29 cellular contexts compared by ENCODE assay signal in genomic region chr18:29034113-29034856, GRCh38.
DNase-seq lines count a peak whose midpoint lies in the region; ATAC-seq and TF ChIP-seq lines count a peak whose summit lies in the region.
"Had no signal": no experiment of that assay in that cellular context is flagged by ENCODE, and none has a peak within 500 bp of the region (broad histone marks: within the 10 kb centered on the region; RNA-seq: fewer than 3 reads in every experiment).

No MANE protein-coding gene starts in this region.

- in situ Hi-C loops in KBM-7 (cut with MboI; ENCODE audit: low pct_unique_long_range_greater_than_20kb, low sequenced_read_pairs) = no loop called here

- ATAC-seq in GM18868 (IDR thresholded peaks at IDR 0.05; ENCODE audit: unreplicated experiment) (no peak), GM18870 (IDR thresholded peaks at IDR 0.05; ENCODE audit: unreplicated experiment) (no peak)
- ATAC-seq: body of pancreas; HCT116; right lobe of liver; stimulated activated naive CD8-positive, alpha-beta T cell treated with anti-CD3 and anti-CD28 coated beads, Interleukin-15, amount 100 ng/mL, for 72 hours; T-cell had no signal

- H3K4me3 ChIP-seq in AG10803 (ENCODE audit: low read length) (no peak overlapping the region), cardiac fibroblast (replicated peaks in 1 of 2; ENCODE audit: low read depth in 2 of 2, low read length in 2 of 2) (no peak overlapping the region), fibroblast of villous mesenchyme (ENCODE audit: low read depth, low read length) (no peak overlapping the region)
- H3K4me3 ChIP-seq: body of pancreas, right lobe of liver, SJSA1, thoracic aorta, vagina had no signal

- DNase-seq in AG10803 (ENCODE audit: low read depth) (peak; percentile 20), NCI-H226 (peak; percentile 44), cardiac fibroblast (ENCODE audit: low read depth in 2 of 2) (peak; percentile 10 to 38), fibroblast of villous mesenchyme (ENCODE audit: low read depth) (peak; percentile 13), SHP77 treated with DMSO at 0.1 percent for 48 hours (lab: John Stamatoyannopoulos, UW) (no peak), KBM-7 (no peak)
- DNase-seq: activated CD4-positive, alpha-beta memory T cell treated with anti-CD3 and anti-CD28 coated beads, Interleukin-2, amount 10 ng/mL, durations not matched to agents 7 days and 5 days; activated CD4-positive, CD25-positive, alpha-beta regulatory T cell treated with anti-CD3 and anti-CD28 coated beads, Interleukin-2, amount 50 U/mL, for 72 hours; activated CD8-positive, alpha-beta memory T cell treated with anti-CD3 and anti-CD28 coated beads, Interleukin-2, amount 50 U/mL, for 4 hours; activated naive CD4-positive, alpha-beta T cell treated with Interleukin-2 at 50 U/mL for 16 hours; body of pancreas; CD4-positive, alpha-beta T cell; head of caudate nucleus; midbrain; naive B cell; NCI-H1048; NCI-H1694 treated with DMSO at 0.1 percent for 48 hours; NCI-H82; right lobe of liver; stimulated activated CD4-positive, alpha-beta T cell treated with anti-CD3 and anti-CD28 coated beads, Interleukin-12 subunit alpha, Interleukin-12 subunit beta, amount 100 ng/mL, for 4 hours; stimulated activated CD4-positive, alpha-beta T cell treated with anti-CD3 and anti-CD28 coated beads, Interleukin-2, amount 100 ng/mL, for 48 hours; stimulated activated naive CD8-positive, alpha-beta T cell treated with anti-CD3 and anti-CD28 coated beads, Interleukin-15, amount 100 ng/mL, for 72 hours; T-cell had no signal

- TF ChIP-seq CTCF in AG10803 (conservative IDR thresholded peaks at IDR 0.05; ENCODE audit: low read length) (no peak), cardiac fibroblast (IDR thresholded peaks at IDR 0.05; ENCODE audit: low read depth, low read length) (no peak), fibroblast of villous mesenchyme (IDR thresholded peaks at IDR 0.05; ENCODE audit: insufficient read depth, low read depth, low read length) (no peak)

Comparison
In these comparisons a context has a peak if more than half of its experiments do, and no peak if none do; other contexts are left out.
1. DNase-seq: peak in AG10803 (single experiment), NCI-H226 (single experiment), cardiac fibroblast (2 of 2) and fibroblast of villous mesenchyme (single experiment); none in SHP77 treated with DMSO at 0.1 percent for 48 hours (single experiment) and KBM-7 (single experiment).